In genomic region chrX:102339312-102340298, GRCh38 we compare ENCODE assay signal across 14 cellular contexts.
DNase-seq lines count a peak whose midpoint lies in the region; ATAC-seq and TF ChIP-seq lines count a peak whose summit lies in the region.
"Had no signal": no experiment of that assay in that cellular context is flagged by ENCODE, and none has a peak within 500 bp of the region (broad histone marks: within the 10 kb centered on the region; RNA-seq: fewer than 3 reads in every experiment).

No MANE protein-coding gene starts in this region.

- H3K4me3 ChIP-seq in right cardiac atrium (ENCODE audit: low read length) (no peak overlapping the region), endodermal cell (ENCODE audit: low read length) (no peak overlapping the region), upper lobe of left lung (no peak overlapping the region)
- H3K4me3 ChIP-seq: ascending aorta had no signal

- H3K9me3 ChIP-seq in right cardiac atrium (ENCODE audit: control insufficient read depth, low read length): no peaks in the 10 kb centered on the region
- no peaks in the 10 kb centered on the region for H3K9me3 ChIP-seq in endodermal cell (ENCODE audit: control insufficient read depth, low read length)
- H3K9me3 ChIP-seq in upper lobe of left lung: no peaks in the 10 kb centered on the region
- H3K9me3 ChIP-seq: ascending aorta had no signal

- TF ChIP-seq CTCF in endodermal cell (conservative IDR thresholded peaks at IDR 0.05) (no peak), upper lobe of left lung (IDR thresholded peaks at IDR 0.05) (no peak)

- no peak overlapping the region for H3K4me3 Mint-ChIP-seq in endodermal cell
- H3K4me3 Mint-ChIP-seq: CD14-positive monocyte, nephron had no signal

- no peaks in the 10 kb centered on the region for H3K36me3 Mint-ChIP-seq in endodermal cell (ENCODE audit: low read depth)
- H3K36me3 Mint-ChIP-seq: CD14-positive monocyte had no signal

- ATAC-seq in right cardiac atrium: no peak
- ATAC-seq in Right ventricle myocardium superior (ENCODE audit: poor library complexity): no peak
- ATAC-seq in upper lobe of left lung (ENCODE audit: low FRiP score in 2 of 2): peak in 1 of 2 donors; percentile 23
- ATAC-seq in HG02973 (IDR thresholded peaks at IDR 0.05; ENCODE audit: unreplicated experiment): no peak
- ATAC-seq: Panc1 had no signal

- no peak overlapping the region for H3K27ac ChIP-seq in right cardiac atrium (ENCODE audit: low read length)
- no peak overlapping the region for H3K27ac ChIP-seq in endodermal cell (ENCODE audit: low read depth, low read length)
- H3K27ac ChIP-seq in upper lobe of left lung: peak overlapping the region in 1 of 4 donors; percentile 2
- H3K27ac ChIP-seq: ascending aorta had no signal

- TF ChIP-seq POLR2A in upper lobe of left lung (IDR thresholded peaks at IDR 0.05): no peak

- H3K4me1 ChIP-seq in right cardiac atrium (ENCODE audit: control insufficient read depth, insufficient read depth, low read length) (no peaks in the 10 kb centered on the region), endodermal cell (ENCODE audit: control insufficient read depth, insufficient read depth, low read length) (no peaks in the 10 kb centered on the region), upper lobe of left lung (no peaks in the 10 kb centered on the region)
- H3K4me1 ChIP-seq: ascending aorta had no signal

- no peak for TF ChIP-seq EP300 in upper lobe of left lung (IDR thresholded peaks at IDR 0.05)

- H3K4me1 Mint-ChIP-seq in endodermal cell: no peaks in the 10 kb centered on the region
- H3K4me1 Mint-ChIP-seq: CD14-positive monocyte, nephron had no signal

- peaks cover 33% of the 10 kb centered on the region for H3K9me3 Mint-ChIP-seq in endodermal cell

- intact Hi-C loops in right cardiac atrium (cut with DNase I): no loop called here
- intact Hi-C loops in Right ventricle myocardium superior (cut with DNase I): no loop called here

- no peak overlapping the region for H3K9ac ChIP-seq in endodermal cell (ENCODE audit: extremely low read depth, low read length, poor library complexity, severe bottlenecking)

- no peaks in the 10 kb centered on the region for H3K27me3 Mint-ChIP-seq in endodermal cell (ENCODE audit: insufficient read depth)

- WGBS in right cardiac atrium: 75% methylated on average over 19 of the region's 19 CpGs
- 79 to 100% methylated on average over 1 to 14 of the region's 19 CpGs for WGBS in endodermal cell (ENCODE audit: insufficient coverage in 1 of 2, insufficient read length in 1 of 2), 2 experiments
- WGBS in upper lobe of left lung, 2 donors: 69 to 98% methylated on average over 6 to 19 of the region's 19 CpGs

- H3K27me3 ChIP-seq in right cardiac atrium (ENCODE audit: control insufficient read depth, insufficient read depth) (no peaks in the 10 kb centered on the region), endodermal cell (ENCODE audit: control insufficient read depth, insufficient read depth, low read length, poor library complexity, severe bottlenecking) (no peaks in the 10 kb centered on the region), upper lobe of left lung (no peaks in the 10 kb centered on the region)
- H3K27me3 ChIP-seq: ascending aorta had no signal

- DNase-seq in right cardiac atrium (peak in 2 of 3 donors; percentile 19 to 34), Right ventricle myocardium superior (no peak), LHCN-M2 (ENCODE audit: low read depth) (peak; percentile 8), endodermal cell (peak; percentile 87), upper lobe of left lung (peak; percentile 19 to 29), COLO829 (ENCODE audit: low spot score) (no peak), NCI-H2081 treated with DMSO at 0.1 percent for 48 hours (lab: John Stamatoyannopoulos, UW) (no peak)
- DNase-seq: activated CD4-positive, alpha-beta T cell treated with anti-CD3 and anti-CD28 coated beads for 1 hour; stimulated activated naive CD4-positive, alpha-beta T cell treated with Interleukin-2 at 50 U/mL for 16 hours had no signal

- H3K27ac Mint-ChIP-seq in endodermal cell: no peak overlapping the region
- H3K27ac Mint-ChIP-seq: CD14-positive monocyte, nephron had no signal

- H3K36me3 ChIP-seq in endodermal cell (ENCODE audit: control insufficient read depth, insufficient read depth, low read length) (no peaks in the 10 kb centered on the region), upper lobe of left lung (no peaks in the 10 kb centered on the region)
- H3K36me3 ChIP-seq: ascending aorta had no signal

Comparison
In these comparisons a context has a peak if more than half of its experiments do, and no peak if none do; other contexts are left out.
1. DNase-seq: peak in right cardiac atrium (2 of 3), LHCN-M2 (single experiment), endodermal cell (single experiment) and upper lobe of left lung (2 of 2); none in Right ventricle myocardium superior (single experiment), COLO829 (single experiment) and NCI-H2081 treated with DMSO at 0.1 percent for 48 hours (single experiment).